ENCODE assay signal across 16 cellular contexts in the genomic region with DNA sequence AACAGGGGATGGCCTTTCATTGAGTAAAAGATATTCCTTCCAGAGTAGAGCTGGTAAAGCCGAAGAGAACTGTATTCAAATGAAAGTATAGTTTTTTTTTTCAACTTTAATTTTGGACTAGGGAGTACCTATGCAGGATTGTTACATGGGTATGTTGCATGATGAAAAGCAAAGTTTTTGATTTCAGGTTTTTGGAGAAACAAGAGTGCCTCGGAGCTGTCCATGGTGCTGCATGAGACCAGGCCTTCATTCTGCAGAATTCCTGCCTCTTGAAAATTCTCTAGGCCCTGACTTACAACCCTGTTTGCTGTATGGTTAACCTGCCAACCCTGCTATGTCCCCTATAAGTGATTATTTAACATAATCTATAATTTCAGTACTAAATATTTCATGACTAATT.
DNase-seq lines count a peak whose midpoint lies in the region; ATAC-seq and TF ChIP-seq lines count a peak whose summit lies in the region.
"Had no signal": no experiment of that assay in that cellular context is flagged by ENCODE, and none has a peak within 500 bp of the region (broad histone marks: within the 10 kb centered on the region; RNA-seq: fewer than 3 reads in every experiment).

No MANE protein-coding gene starts in this region.

- H3K79me2 ChIP-seq in GM23338 (replicated peaks; ENCODE audit: insufficient read depth): no peaks in the 10 kb centered on the region

- DNase-seq in GM23338 (ENCODE audit: low spot score) (peak; percentile 58), MG63 (peak; percentile 14), brain microvascular endothelial cell (peak; percentile 4), myocyte (ENCODE audit: low read depth) (peak; percentile 9), NCI-H1436 treated with DMSO at 0.1 percent for 48 hours (lab: John Stamatoyannopoulos, UW) (no peak), GOT3 (lab: John Stamatoyannopoulos, UW) (no peak), Ammon's horn (ENCODE audit: low spot score) (no peak)
- DNase-seq: activated CD4-positive, alpha-beta memory T cell treated with anti-CD3 and anti-CD28 coated beads for 36 hours; activated gamma-delta T cell treated with Interleukin-2 at 50 U/mL for 16 hours; CD4-positive, CD25-positive, alpha-beta regulatory T cell; GF-D8; NCI-H1417 treated with DMSO at 0.1 percent for 48 hours; NCI-H446 treated with DMSO at 0.1 percent for 48 hours had no signal

- H3K36me3 Mint-ChIP-seq in GM23338 (ENCODE audit: low read depth): no peaks in the 10 kb centered on the region
- H3K36me3 Mint-ChIP-seq: activated CD4-positive, alpha-beta memory T cell treated with anti-CD3 and anti-CD28 coated beads for 36 hours; CD4-positive, CD25-positive, alpha-beta regulatory T cell; natural killer cell treated with Interleukin-12 subunit alpha and Interleukin-12 subunit beta and Interleukin-15 and Interleukin-18, amount 100 ng/mL, for 72 hours had no signal

- no peaks in the 10 kb centered on the region for H3K9me2 ChIP-seq in GM23338 (ENCODE audit: insufficient read depth)

- no peaks in the 10 kb centered on the region for H3K27me3 Mint-ChIP-seq in GM23338 (ENCODE audit: insufficient read depth, low read depth, poor library complexity)
- H3K27me3 Mint-ChIP-seq: activated CD4-positive, alpha-beta memory T cell treated with anti-CD3 and anti-CD28 coated beads for 36 hours; CD4-positive, CD25-positive, alpha-beta regulatory T cell; natural killer cell treated with Interleukin-12 subunit alpha and Interleukin-12 subunit beta and Interleukin-15 and Interleukin-18, amount 100 ng/mL, for 72 hours had no signal

- H3K36me3 ChIP-seq in GM23338 (ENCODE audit: insufficient read depth) (no peaks in the 10 kb centered on the region), MG63 (no peaks in the 10 kb centered on the region), brain microvascular endothelial cell (replicated peaks) (no peaks in the 10 kb centered on the region)
- H3K36me3 ChIP-seq: HAP-1 had no signal

- in situ Hi-C loops in brain microvascular endothelial cell (cut with HindIII; ENCODE audit: low pct_ligation_motif_present, low sequenced_read_pairs): no loop called here

- H3F3A ChIP-seq in GM23338 (replicated peaks; ENCODE audit: low read depth): no peaks in the 10 kb centered on the region

- ATAC-seq in GM23338: no peak
- no peak for ATAC-seq in HG03565 (IDR thresholded peaks at IDR 0.05; ENCODE audit: unreplicated experiment)
- ATAC-seq: natural killer cell treated with Interleukin-12 subunit alpha and Interleukin-12 subunit beta and Interleukin-15 and Interleukin-18, amount 100 ng/mL, for 72 hours had no signal

- H3K4me1 ChIP-seq in GM23338 (ENCODE audit: insufficient read depth): no peaks in the 10 kb centered on the region
- H3K4me1 ChIP-seq: HAP-1 had no signal

- H3K4me3 ChIP-seq in GM23338 (no peak overlapping the region), MG63 (no peak overlapping the region), brain microvascular endothelial cell (ENCODE audit: low read depth, low read length) (no peak overlapping the region)
- H3K4me3 ChIP-seq: HAP-1 had no signal

- H2AFZ ChIP-seq in GM23338: no peak overlapping the region

- no peaks in the 10 kb centered on the region for H3K27me3 ChIP-seq in GM23338 (ENCODE audit: insufficient read depth)
- no peaks in the 10 kb centered on the region for H3K27me3 ChIP-seq in MG63
- H3K27me3 ChIP-seq in brain microvascular endothelial cell (replicated peaks): no peaks in the 10 kb centered on the region

- no peaks in the 10 kb centered on the region for H3K9me3 Mint-ChIP-seq in GM23338
- H3K9me3 Mint-ChIP-seq: activated CD4-positive, alpha-beta memory T cell treated with anti-CD3 and anti-CD28 coated beads for 36 hours had no signal

- H3K4me3 Mint-ChIP-seq in GM23338: no peak overlapping the region
- H3K4me3 Mint-ChIP-seq: activated CD4-positive, alpha-beta memory T cell treated with anti-CD3 and anti-CD28 coated beads for 36 hours; CD4-positive, CD25-positive, alpha-beta regulatory T cell; natural killer cell treated with Interleukin-12 subunit alpha and Interleukin-12 subunit beta and Interleukin-15 and Interleukin-18, amount 100 ng/mL, for 72 hours had no signal

- H3K27ac ChIP-seq in GM23338 (ENCODE audit: low read depth) (no peak overlapping the region), brain microvascular endothelial cell (no peak overlapping the region)

- H3K4me1 Mint-ChIP-seq in GM23338: no peaks in the 10 kb centered on the region; the same call in 2 of the 3 replicates
- H3K4me1 Mint-ChIP-seq: CD4-positive, CD25-positive, alpha-beta regulatory T cell had no signal

- no peaks in the 10 kb centered on the region for H4K20me1 ChIP-seq in GM23338 (replicated peaks; ENCODE audit: insufficient read depth)

- TF ChIP-seq CTCF in GM23338 (conservative IDR thresholded peaks at IDR 0.05; ENCODE audit: low read depth in 2 of 2) (no peak), brain microvascular endothelial cell (IDR thresholded peaks at IDR 0.05; ENCODE audit: low read depth, low read length, missing control alignments) (no peak)

- no peak overlapping the region for H3K27ac Mint-ChIP-seq in GM23338
- H3K27ac Mint-ChIP-seq: activated CD4-positive, alpha-beta memory T cell treated with anti-CD3 and anti-CD28 coated beads for 36 hours; CD4-positive, CD25-positive, alpha-beta regulatory T cell; natural killer cell treated with Interleukin-12 subunit alpha and Interleukin-12 subunit beta and Interleukin-15 and Interleukin-18, amount 100 ng/mL, for 72 hours had no signal

- H3K9me3 ChIP-seq in MG63: no peaks in the 10 kb centered on the region
- H3K9me3 ChIP-seq: HAP-1 had no signal

- no peak overlapping the region for H3K4me2 ChIP-seq in GM23338

TF ChIP-seq in GM23338, 12 proteins besides CTCF, POLR2A, EP300 and RAD21:
- no peak for TF ChIP-seq STAT1 (IDR thresholded peaks at IDR 0.05; ENCODE audit: unreplicated experiment)
- TF ChIP-seq JUNB (IDR thresholded peaks at IDR 0.05; ENCODE audit: unreplicated experiment): no peak
- TF ChIP-seq, protein P1, sequence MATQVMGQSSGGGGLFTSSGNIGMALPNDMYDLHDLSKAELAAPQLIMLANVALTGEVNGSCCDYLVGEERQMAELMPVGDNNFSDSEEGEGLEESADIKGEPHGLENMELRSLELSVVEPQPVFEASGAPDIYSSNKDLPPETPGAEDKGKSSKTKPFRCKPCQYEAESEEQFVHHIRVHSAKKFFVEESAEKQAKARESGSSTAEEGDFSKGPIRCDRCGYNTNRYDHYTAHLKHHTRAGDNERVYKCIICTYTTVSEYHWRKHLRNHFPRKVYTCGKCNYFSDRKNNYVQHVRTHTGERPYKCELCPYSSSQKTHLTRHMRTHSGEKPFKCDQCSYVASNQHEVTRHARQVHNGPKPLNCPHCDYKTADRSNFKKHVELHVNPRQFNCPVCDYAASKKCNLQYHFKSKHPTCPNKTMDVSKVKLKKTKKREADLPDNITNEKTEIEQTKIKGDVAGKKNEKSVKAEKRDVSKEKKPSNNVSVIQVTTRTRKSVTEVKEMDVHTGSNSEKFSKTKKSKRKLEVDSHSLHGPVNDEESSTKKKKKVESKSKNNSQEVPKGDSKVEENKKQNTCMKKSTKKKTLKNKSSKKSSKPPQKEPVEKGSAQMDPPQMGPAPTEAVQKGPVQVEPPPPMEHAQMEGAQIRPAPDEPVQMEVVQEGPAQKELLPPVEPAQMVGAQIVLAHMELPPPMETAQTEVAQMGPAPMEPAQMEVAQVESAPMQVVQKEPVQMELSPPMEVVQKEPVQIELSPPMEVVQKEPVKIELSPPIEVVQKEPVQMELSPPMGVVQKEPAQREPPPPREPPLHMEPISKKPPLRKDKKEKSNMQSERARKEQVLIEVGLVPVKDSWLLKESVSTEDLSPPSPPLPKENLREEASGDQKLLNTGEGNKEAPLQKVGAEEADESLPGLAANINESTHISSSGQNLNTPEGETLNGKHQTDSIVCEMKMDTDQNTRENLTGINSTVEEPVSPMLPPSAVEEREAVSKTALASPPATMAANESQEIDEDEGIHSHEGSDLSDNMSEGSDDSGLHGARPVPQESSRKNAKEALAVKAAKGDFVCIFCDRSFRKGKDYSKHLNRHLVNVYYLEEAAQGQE (IDR thresholded peaks at IDR 0.05; ENCODE audit: unreplicated experiment): peak; percentile 79

Comparison
In these comparisons a context has a peak if more than half of its experiments do, and no peak if none do; other contexts are left out.
1. DNase-seq: peak in GM23338 (single experiment), MG63 (single experiment), brain microvascular endothelial cell (single experiment) and myocyte (single experiment); none in NCI-H1436 treated with DMSO at 0.1 percent for 48 hours (single experiment), GOT3 (single experiment) and Ammon's horn (single experiment).